ENCODE assay signal across 15 cellular contexts in the genomic region with DNA sequence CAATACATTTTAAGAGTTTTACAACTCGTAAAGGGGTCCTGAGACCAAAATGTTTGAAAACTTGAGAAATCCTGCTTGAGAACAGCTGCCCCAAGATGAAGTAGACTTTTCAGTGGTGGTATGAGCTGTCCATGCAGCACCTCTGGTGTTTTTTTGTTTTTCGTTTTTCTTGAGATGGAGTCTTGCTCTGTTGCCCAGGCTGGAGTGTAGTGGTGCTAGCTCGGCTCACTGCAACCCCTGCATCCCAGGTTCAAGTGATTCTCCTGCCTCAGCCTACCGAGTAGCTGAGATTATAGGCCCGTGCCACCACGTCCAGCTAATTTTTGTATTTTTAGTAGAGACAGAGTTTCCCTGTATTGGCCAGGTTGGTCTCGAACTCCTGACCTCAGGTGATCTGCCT.
"Had no signal": no experiment of that assay in that cellular context is flagged by ENCODE, and none has a peak within 500 bp of the region (broad histone marks: within the 10 kb centered on the region; RNA-seq: fewer than 3 reads in every experiment).

No MANE protein-coding gene starts in this region.

- H3K9me3 ChIP-seq: pancreas, testis had no signal

- H2AFZ ChIP-seq: neural progenitor cell had no signal

- H3K4me3 ChIP-seq: neural progenitor cell, pancreas, testis had no signal

- H3K27ac Mint-ChIP-seq: activated T-helper 2 cell treated with anti-CD3 and anti-CD28 coated beads, Interferon-gamma antibody, Interleukin-2, Interleukin-4, amounts not matched to agents 10 μg/mL and 5 μg/mL and 100 μg/mL, durations not matched to agents 14 hours and 24 hours and 36 hours; neural progenitor cell; T-helper 2 cell treated with Interferon-gamma antibody and Interleukin-4, amounts not matched to agents 5 μg/mL and 100 μg/mL, for 36 hours had no signal

- ATAC-seq: activated CD4-positive, CD25-positive, alpha-beta regulatory T cell treated with anti-CD3 and anti-CD28 coated beads, Interleukin-2, amount 50 U/mL, for 24 hours; esophagus mucosa; left colon; pancreas had no signal

- H3K9me3 Mint-ChIP-seq: activated T-helper 2 cell treated with anti-CD3 and anti-CD28 coated beads, Interferon-gamma antibody, Interleukin-2, Interleukin-4, amounts not matched to agents 10 μg/mL and 5 μg/mL and 100 μg/mL, durations not matched to agents 14 hours and 24 hours and 36 hours; stimulated activated naive CD8-positive, alpha-beta T cell treated with anti-CD3 and anti-CD28 coated beads, Interleukin-15, Interleukin-2, amounts not matched to agents 100 ng/mL and 50 ng/mL, for 24 hours; T-helper 2 cell treated with Interferon-gamma antibody and Interleukin-4, amounts not matched to agents 5 μg/mL and 100 μg/mL, for 36 hours had no signal

- H3K4me3 Mint-ChIP-seq: neural progenitor cell; stimulated activated naive CD8-positive, alpha-beta T cell treated with anti-CD3 and anti-CD28 coated beads, Interleukin-15, Interleukin-2, amounts not matched to agents 100 ng/mL and 50 ng/mL, for 24 hours; T-helper 2 cell treated with Interferon-gamma antibody and Interleukin-4, amounts not matched to agents 5 μg/mL and 100 μg/mL, for 36 hours had no signal

- H3K4me2 ChIP-seq: neural progenitor cell had no signal

- DNase-seq: activated CD4-positive, alpha-beta T cell treated with anti-CD3 and anti-CD28 coated beads, Interleukin-2, amount 50 U/mL, for 48 hours; activated naive CD4-positive, alpha-beta T cell treated with anti-CD3 and anti-CD28 coated beads, Interleukin-2, amount 50 U/mL, for 16 hours; amygdala; brain microvascular endothelial cell; glutamatergic neuron; left colon; pancreas; stimulated activated CD4-positive, alpha-beta T cell treated with anti-CD3 and anti-CD28 coated beads, Interleukin-2, amount 100 ng/mL, for 48 hours; testis had no signal

- H3K27me3 Mint-ChIP-seq: stimulated activated naive CD8-positive, alpha-beta T cell treated with anti-CD3 and anti-CD28 coated beads, Interleukin-15, Interleukin-2, amounts not matched to agents 100 ng/mL and 50 ng/mL, for 24 hours had no signal

- H3K27ac ChIP-seq: brain microvascular endothelial cell, neural progenitor cell, pancreas, testis had no signal

- H3K27me3 ChIP-seq: brain microvascular endothelial cell, neural progenitor cell, pancreas, testis had no signal

- H3K36me3 ChIP-seq: brain microvascular endothelial cell, neural progenitor cell, pancreas had no signal

- H3K9ac ChIP-seq: neural progenitor cell had no signal
